Comparison of ENCODE assay signal across 14 cellular contexts in genomic region chr1:55531644-55532043, GRCh38.
"Had no signal": no experiment of that assay in that cellular context is flagged by ENCODE, and none has a peak within 500 bp of the region (broad histone marks: within the 10 kb centered on the region; RNA-seq: fewer than 3 reads in every experiment).

No MANE protein-coding gene starts in this region.

- H3K4me3 ChIP-seq: heart right ventricle, prostate gland had no signal

- DNase-seq: activated CD4-positive, alpha-beta T cell treated with anti-CD3 and anti-CD28 coated beads, Interleukin-2, amount 50 U/mL, for 1 hour; amygdala; dermis blood vessel endothelial cell; effector memory CD4-positive, alpha-beta T cell; heart right ventricle; immature natural killer cell; occipital lobe; right cardiac atrium; small intestine; stimulated activated CD4-positive, alpha-beta T cell treated with anti-CD3 and anti-CD28 coated beads, Interleukin-15, amount 100 ng/mL, for 24 hours; stimulated activated CD4-positive, alpha-beta T cell treated with anti-CD3 and anti-CD28 coated beads, Interleukin-4, amount 100 ng/mL, for 1 hour; stimulated activated naive CD8-positive, alpha-beta T cell treated with anti-CD3 and anti-CD28 coated beads, Interleukin-15, amount 100 ng/mL, for 72 hours; trophoblast cell had no signal

- FAIRE-seq: small intestine had no signal
